In the genomic region with DNA sequence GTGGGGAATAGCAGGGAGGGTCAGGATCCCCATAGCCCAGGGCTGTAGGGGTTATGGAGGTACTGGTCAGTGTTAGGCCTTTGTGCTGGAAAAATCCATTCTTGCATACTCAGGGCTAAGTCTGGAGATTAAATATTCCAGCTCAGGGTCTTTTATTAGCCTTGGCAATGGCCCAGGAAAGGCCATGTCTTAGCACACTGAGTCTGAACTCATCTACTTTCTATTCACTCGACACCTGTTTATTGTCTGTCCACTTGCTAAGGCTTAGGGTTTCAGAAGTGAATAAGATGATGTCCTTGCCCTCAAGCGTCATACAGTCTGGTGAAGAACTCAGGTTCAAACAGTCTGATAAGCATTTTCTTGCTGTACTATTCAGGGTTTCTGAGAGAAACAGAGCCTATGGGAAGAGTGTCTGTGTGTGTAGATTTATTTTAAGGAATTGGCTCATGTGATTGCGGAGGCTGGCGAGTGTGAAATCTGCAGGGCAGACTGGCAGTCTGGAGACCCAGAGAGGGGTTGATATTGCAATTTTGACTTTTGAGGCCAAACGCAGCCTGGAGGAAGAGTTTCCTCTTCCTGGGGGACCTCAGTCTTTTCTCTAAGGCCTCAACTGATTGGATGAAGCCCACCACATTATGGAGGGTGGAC, we compare ENCODE assay signal across 23 cellular contexts.
DNase-seq lines count a peak whose midpoint lies in the region; ATAC-seq and TF ChIP-seq lines count a peak whose summit lies in the region.
"Had no signal": no experiment of that assay in that cellular context is flagged by ENCODE, and none has a peak within 500 bp of the region (broad histone marks: within the 10 kb centered on the region; RNA-seq: fewer than 3 reads in every experiment).

No MANE protein-coding gene starts in this region.

- H3K9ac ChIP-seq in BLaER1 (no peak overlapping the region), KMS-11 (no peak overlapping the region)

- H3K4me3 Mint-ChIP-seq in stimulated activated memory B cell treated with anti-CD40 and anti-IgM and Interleukin-4, amounts not matched to agents 10 μg/mL and 1 μg/mL and 100 μg/mL, for 72 hours: no peak overlapping the region
- H3K4me3 Mint-ChIP-seq: CD4-positive, alpha-beta memory T cell; HFFc6 had no signal

- peaks cover 4% of the 10 kb centered on the region for H3K9me3 Mint-ChIP-seq in stimulated activated memory B cell treated with anti-CD40 and anti-IgM and Interleukin-4, amounts not matched to agents 10 μg/mL and 1 μg/mL and 100 μg/mL, for 72 hours

- H3K27me3 Mint-ChIP-seq in stimulated activated memory B cell treated with anti-CD40 and anti-IgM and Interleukin-4, amounts not matched to agents 10 μg/mL and 1 μg/mL and 100 μg/mL, for 72 hours: peaks cover 34% of the 10 kb centered on the region

- H3K4me1 ChIP-seq in BLaER1 (peaks cover 31% of the 10 kb centered on the region), KMS-11 (ENCODE audit: low read depth, poor library complexity, severe bottlenecking) (peaks cover 40% of the 10 kb centered on the region), right atrium auricular region (peaks cover 0 to 21% of the 10 kb centered on the region in 2 donors)
- H3K4me1 ChIP-seq: HAP-1, SJSA1 had no signal

- no peaks in the 10 kb centered on the region for H3K27me3 ChIP-seq in BLaER1
- H3K27me3 ChIP-seq in KMS-11 (ENCODE audit: insufficient read depth, low read depth): no peaks in the 10 kb centered on the region
- no peaks in the 10 kb centered on the region for H3K27me3 ChIP-seq in right atrium auricular region
- H3K27me3 ChIP-seq: SJSA1 had no signal

- H3K36me3 Mint-ChIP-seq in stimulated activated memory B cell treated with anti-CD40 and anti-IgM and Interleukin-4, amounts not matched to agents 10 μg/mL and 1 μg/mL and 100 μg/mL, for 72 hours: no peaks in the 10 kb centered on the region

- no peaks in the 10 kb centered on the region for H3K79me2 ChIP-seq in KMS-11 (ENCODE audit: insufficient read depth, low read depth)

- intact Hi-C loops in Right ventricle myocardium superior (cut with DNase I): no loop called here

- H3K9me3 ChIP-seq in BLaER1 (peaks cover 28% of the 10 kb centered on the region), right atrium auricular region (no peaks in the 10 kb centered on the region)
- H3K9me3 ChIP-seq: HAP-1, SJSA1 had no signal

- no peaks in the 10 kb centered on the region for H3K4me1 Mint-ChIP-seq in stimulated activated memory B cell treated with anti-CD40 and anti-IgM and Interleukin-4, amounts not matched to agents 10 μg/mL and 1 μg/mL and 100 μg/mL, for 72 hours
- H3K4me1 Mint-ChIP-seq: CD4-positive, alpha-beta memory T cell had no signal

- H3K27ac Mint-ChIP-seq in stimulated activated memory B cell treated with anti-CD40 and anti-IgM and Interleukin-4, amounts not matched to agents 10 μg/mL and 1 μg/mL and 100 μg/mL, for 72 hours: no peak overlapping the region
- H3K27ac Mint-ChIP-seq: CD4-positive, alpha-beta memory T cell; HFFc6 had no signal

- peak overlapping the region; percentile 31; the same call in 1 of the 2 replicates for H3K27ac ChIP-seq in BLaER1
- H3K27ac ChIP-seq in KMS-11: no peak overlapping the region
- H3K27ac ChIP-seq in right atrium auricular region: peak overlapping the region; percentile 18 to 31
- H3K27ac ChIP-seq: SJSA1 had no signal

- no peaks in the 10 kb centered on the region for H4K20me1 ChIP-seq in BLaER1
- no peaks in the 10 kb centered on the region for H4K20me1 ChIP-seq in KMS-11 (ENCODE audit: insufficient read depth)

- H3K4me2 ChIP-seq in BLaER1 (peak overlapping the region; percentile 66), KMS-11 (peak overlapping the region; percentile 72; the same call in 1 of the 2 replicates)

- ATAC-seq in Right ventricle myocardium superior (ENCODE audit: poor library complexity): peak; percentile 66
- no peak for ATAC-seq in stimulated activated memory B cell treated with anti-CD40 and anti-IgM and Interleukin-4, amounts not matched to agents 10 μg/mL and 1 μg/mL and 100 μg/mL, for 72 hours
- no peak for ATAC-seq in HG02973 (IDR thresholded peaks at IDR 0.05; ENCODE audit: unreplicated experiment)
- ATAC-seq in stimulated activated naive CD8-positive, alpha-beta T cell treated with anti-CD3 and anti-CD28 coated beads, Interleukin-15, Interleukin-2, amounts not matched to agents 100 U/mL and 50 U/mL, for 24 hours: no peak
- ATAC-seq: PC-3 had no signal

- H3K4me3 ChIP-seq in BLaER1 (no peak overlapping the region), KMS-11 (IDR thresholded peaks at IDR 0.05; ENCODE audit: insufficient read depth, low read depth, low read length) (no peak overlapping the region), right atrium auricular region (no peak overlapping the region)
- H3K4me3 ChIP-seq: HAP-1, SJSA1 had no signal

- DNase-seq in Right ventricle myocardium superior (no peak), right atrium auricular region (ENCODE audit: low spot score) (no peak), AG08395 (ENCODE audit: low spot score) (no peak)
- DNase-seq in stimulated activated naive CD8-positive, alpha-beta T cell treated with anti-CD3 and anti-CD28 coated beads, Interleukin-15, Interleukin-2, amounts not matched to agents 100 U/mL and 50 U/mL, for 24 hours: no peak
- DNase-seq: C1 segment of cervical spinal cord; CD4-positive, alpha-beta memory T cell; COR-L47; HFFc6; Karpas-422; NCI-H1092 treated with DMSO at 0.1 percent for 48 hours; NCI-H1436; NCI-H187; NCI-H2081 treated with DMSO at 0.1 percent for 48 hours; NCI-H2171 treated with DMSO at 0.1 percent for 48 hours; NCI-H748 treated with DMSO at 0.1 percent for 48 hours; NK-92 treated with Interleukin-12 subunit alpha and Interleukin-12 subunit beta, amount 100 ng/mL, for 24 hours; PC-3 had no signal

- H2AFZ ChIP-seq in KMS-11 (ENCODE audit: low read depth): no peak overlapping the region

- TF ChIP-seq CTCF in KMS-11 (conservative IDR thresholded peaks at IDR 0.05; ENCODE audit: low read depth, low read length) (no peak), right atrium auricular region (IDR thresholded peaks at IDR 0.05) (no peak)

- H3K36me3 ChIP-seq in BLaER1 (no peaks in the 10 kb centered on the region), KMS-11 (ENCODE audit: insufficient read depth) (no peaks in the 10 kb centered on the region), right atrium auricular region (no peaks in the 10 kb centered on the region)
- H3K36me3 ChIP-seq: HAP-1, SJSA1 had no signal
